Comparison of ENCODE assay signal across 22 cellular contexts in genomic region chr16:78213751-78214150, GRCh38.
A peak's percentile ranks its signal among the peaks of the same experiment; 100 is the strongest.
DNase-seq lines count a peak whose midpoint lies in the region; ATAC-seq and TF ChIP-seq lines count a peak whose summit lies in the region.
"Had no signal": no experiment of that assay in that cellular context is flagged by ENCODE, and none has a peak within 500 bp of the region (broad histone marks: within the 10 kb centered on the region; RNA-seq: fewer than 3 reads in every experiment).

No MANE protein-coding gene starts in this region.

- ATAC-seq in GM21786 (IDR thresholded peaks at IDR 0.05; ENCODE audit: unreplicated experiment), result no peak
- ATAC-seq in HG02870 (IDR thresholded peaks at IDR 0.05; ENCODE audit: unreplicated experiment), result no peak
- ATAC-seq: A549 had no signal

- H3K36me3 Mint-ChIP-seq in Caco-2 (ENCODE audit: insufficient read depth, unreplicated experiment), result peaks cover 15% of the 10 kb centered on the region
- no peaks in the 10 kb centered on the region for H3K36me3 Mint-ChIP-seq in H9 (ENCODE audit: insufficient read depth in 1 of 3, low read depth in 3 of 3)
- no peaks in the 10 kb centered on the region for H3K36me3 Mint-ChIP-seq in glutamatergic neuron (ENCODE audit: unreplicated experiment)
- H3K36me3 Mint-ChIP-seq in immature natural killer cell, result no peaks in the 10 kb centered on the region
- H3K36me3 Mint-ChIP-seq: CD14-positive monocyte had no signal

- H3K4me1 ChIP-seq in Caco-2 (peaks cover 35% of the 10 kb centered on the region), H9 (ENCODE audit: insufficient read depth, low read length) (peaks cover 4% of the 10 kb centered on the region), trophoblast cell (ENCODE audit: control insufficient read depth in 1 of 2, insufficient read depth in 2 of 2, low read length in 2 of 2) (peaks cover 24 to 30% of the 10 kb centered on the region in 2 experiments)
- H3K4me1 ChIP-seq: BE2C; BLaER1 treated with 17β-estradiol and CSF1 and Interleukin-3, amounts not matched to agents 10 nM and 100 nM; HAP-1 had no signal

- H3K9me3 Mint-ChIP-seq in Caco-2 (ENCODE audit: unreplicated experiment), result no peaks in the 10 kb centered on the region
- H3K9me3 Mint-ChIP-seq in H9, result no peaks in the 10 kb centered on the region
- H3K9me3 Mint-ChIP-seq in glutamatergic neuron (ENCODE audit: unreplicated experiment), result no peaks in the 10 kb centered on the region
- no peaks in the 10 kb centered on the region for H3K9me3 Mint-ChIP-seq in immature natural killer cell
- H3K9me3 Mint-ChIP-seq: CD4-positive, alpha-beta T cell; CD8-positive, alpha-beta memory T cell had no signal

- H3K36me3 ChIP-seq in Caco-2 (ENCODE audit: control insufficient read depth, insufficient read depth, low read length) (no peaks in the 10 kb centered on the region), trophoblast cell (ENCODE audit: control insufficient read depth in 1 of 2, insufficient read depth in 2 of 2, low read length in 2 of 2) (no peaks in the 10 kb centered on the region)
- H3K36me3 ChIP-seq: BE2C; BLaER1 treated with 17β-estradiol and CSF1 and Interleukin-3, amounts not matched to agents 10 nM and 100 nM; HAP-1 had no signal

- H3K9me3 ChIP-seq in Caco-2, result no peaks in the 10 kb centered on the region
- H3K9me3 ChIP-seq in H9 (ENCODE audit: control insufficient read depth, low read depth, low read length), result no peaks in the 10 kb centered on the region
- H3K9me3 ChIP-seq in trophoblast cell (ENCODE audit: insufficient read depth, low read depth, low read length), result no peaks in the 10 kb centered on the region
- H3K9me3 ChIP-seq: A549, BE2C, HAP-1 had no signal

- H2BK12ac ChIP-seq in H9 (ENCODE audit: insufficient read length, low read depth, low read length) (no peak overlapping the region), trophoblast cell (ENCODE audit: low read length) (peak overlapping the region; percentile 26)

- no peak overlapping the region for H3K23ac ChIP-seq in H9 (ENCODE audit: insufficient read length, low read depth, low read length)
- no peak overlapping the region for H3K23ac ChIP-seq in trophoblast cell (ENCODE audit: low read length)

- H3K14ac ChIP-seq in H9 (ENCODE audit: insufficient read depth, low read length), result peak overlapping the region; percentile 74
- H3K14ac ChIP-seq in trophoblast cell (ENCODE audit: low read length), result peak overlapping the region; percentile 54

- H3K27me3 Mint-ChIP-seq in Caco-2 (ENCODE audit: insufficient read depth, unreplicated experiment), result no peaks in the 10 kb centered on the region
- H3K27me3 Mint-ChIP-seq in H9 (ENCODE audit: low read depth), result no peaks in the 10 kb centered on the region
- peaks cover 4% of the 10 kb centered on the region for H3K27me3 Mint-ChIP-seq in glutamatergic neuron (ENCODE audit: unreplicated experiment)
- no peaks in the 10 kb centered on the region for H3K27me3 Mint-ChIP-seq in immature natural killer cell (ENCODE audit: low read depth in 3 of 3)
- H3K27me3 Mint-ChIP-seq: CD4-positive, alpha-beta T cell; CD8-positive, alpha-beta memory T cell had no signal

- H3K79me2 ChIP-seq in H9 (ENCODE audit: insufficient read depth, low read length), result no peaks in the 10 kb centered on the region
- H3K79me2 ChIP-seq in trophoblast cell (ENCODE audit: control insufficient read depth, insufficient read depth, low read length, poor library complexity), result peaks cover 2% of the 10 kb centered on the region

- H3K4me3 Mint-ChIP-seq in Caco-2 (ENCODE audit: unreplicated experiment), result no peak overlapping the region
- no peak overlapping the region for H3K4me3 Mint-ChIP-seq in H9
- no peak overlapping the region for H3K4me3 Mint-ChIP-seq in glutamatergic neuron (ENCODE audit: unreplicated experiment)
- H3K4me3 Mint-ChIP-seq in immature natural killer cell, result no peak overlapping the region
- H3K4me3 Mint-ChIP-seq: CD14-positive monocyte; CD4-positive, alpha-beta T cell; CD8-positive, alpha-beta memory T cell; HFFc6 had no signal

- TF ChIP-seq CTCF in Caco-2 (IDR thresholded peaks at IDR 0.05; ENCODE audit: insufficient read depth in 1 of 2, low read depth in 1 of 2, low read length in 1 of 2, severe bottlenecking in 1 of 2, unreplicated experiment in 1 of 2) (no peak), H9 (conservative IDR thresholded peaks at IDR 0.05) (no peak), glutamatergic neuron (IDR thresholded peaks at IDR 0.05; ENCODE audit: partially characterized antibody, unreplicated experiment) (no peak)

- DNase-seq in Caco-2, result no peak
- no peak for DNase-seq in H9
- peak; percentile 18 for DNase-seq in glutamatergic neuron
- peak in 1 of 2 donors; percentile 4 for DNase-seq in trophoblast cell
- no peak for DNase-seq in immature natural killer cell
- DNase-seq: 8988T; ACHN; AML-193; BE2C; Calu3; CD4-positive, alpha-beta T cell; CD8-positive, alpha-beta memory T cell; DMS53; DMS79 treated with DMSO at 0.1 percent for 48 hours; GM23248; HFFc6 had no signal

- H3K4me1 Mint-ChIP-seq in Caco-2 (ENCODE audit: low read depth, unreplicated experiment) (peaks cover 44% of the 10 kb centered on the region), H9 (peaks cover 17 to 22% of the 10 kb centered on the region in 2 experiments), glutamatergic neuron (ENCODE audit: low read depth, unreplicated experiment) (no peaks in the 10 kb centered on the region), immature natural killer cell (no peaks in the 10 kb centered on the region)
- H3K4me1 Mint-ChIP-seq: CD14-positive monocyte; CD8-positive, alpha-beta memory T cell had no signal

- intact Hi-C loops in Caco-2 (cut with micrococcal nuclease; ENCODE audit: unreplicated experiment), result loop anchor here (5.0 kb wide), 1 partner anchor 81 kb away; no protein-coding TSS in a partner anchor

- no peak overlapping the region for H2BK120ac ChIP-seq in H9 (ENCODE audit: low read depth, low read length, poor library complexity, severe bottlenecking)
- H2BK120ac ChIP-seq in trophoblast cell (ENCODE audit: insufficient read depth, low read length, poor library complexity), result peak overlapping the region; percentile 27

- no peak overlapping the region for H4K5ac ChIP-seq in H9 (ENCODE audit: insufficient read length, low read depth, low read length)

- H4K20me1 ChIP-seq in H9 (ENCODE audit: control insufficient read depth, insufficient read depth, insufficient read length), result no peaks in the 10 kb centered on the region
- H4K20me1 ChIP-seq: BLaER1 treated with 17β-estradiol and CSF1 and Interleukin-3, amounts not matched to agents 10 nM and 100 nM had no signal

- no peak overlapping the region for H4K12ac ChIP-seq in trophoblast cell (ENCODE audit: low read depth, low read length)

- H2BK5ac ChIP-seq in H9 (ENCODE audit: insufficient read length, low read length) (no peak overlapping the region), trophoblast cell (ENCODE audit: low read depth, low read length, poor library complexity) (no peak overlapping the region)

- no peak overlapping the region for H3T11ph ChIP-seq in H9 (ENCODE audit: low read length)

- H3K4ac ChIP-seq in H9 (ENCODE audit: low read depth, low read length) (no peak overlapping the region), trophoblast cell (ENCODE audit: low read depth, low read length) (no peak overlapping the region)

- H4K91ac ChIP-seq in H9 (ENCODE audit: insufficient read length, low read depth, low read length) (no peak overlapping the region), trophoblast cell (ENCODE audit: low read depth, low read length) (peak overlapping the region; percentile 65)

- CTCF ChIA-PET in Caco-2 (lab: Charles Lee), result no interaction called here

- POLR2A ChIA-PET in Caco-2 (lab: Charles Lee), result no interaction called here

- H3K56ac ChIP-seq in H9 (ENCODE audit: insufficient read length, low read depth, low read length), result no peak overlapping the region

- H3K27me3 ChIP-seq in Caco-2 (replicated peaks; ENCODE audit: control insufficient read depth, insufficient read depth, low read length), result no peaks in the 10 kb centered on the region
- H3K27me3 ChIP-seq in H9 (ENCODE audit: insufficient read depth, low read length), result no peaks in the 10 kb centered on the region
- H3K27me3 ChIP-seq in trophoblast cell (ENCODE audit: insufficient read depth, low read length), result no peaks in the 10 kb centered on the region
- H3K27me3 ChIP-seq: BE2C; BLaER1 treated with 17β-estradiol and CSF1 and Interleukin-3, amounts not matched to agents 10 nM and 100 nM had no signal

- BruUV-seq in Caco-2 (replicated peaks; lab: Mats Ljungman, UMichigan), result no TSS peak

- WGBS in H9 (ENCODE audit: extremely low coverage, insufficient read length, low lambda C conversion rate), result no CpG with 5 or more reads among the region's 7 CpGs
- WGBS in trophoblast cell (ENCODE audit: extremely low coverage, insufficient coverage, insufficient read length), result no CpG with 5 or more reads among the region's 7 CpGs

- no peak overlapping the region for H2BK15ac ChIP-seq in H9 (ENCODE audit: low read depth, low read length)

- H3K23me2 ChIP-seq in H9 (ENCODE audit: insufficient read length, low read depth, low read length, poor library complexity, severe bottlenecking), result no peaks in the 10 kb centered on the region

- H2BK20ac ChIP-seq in H9 (ENCODE audit: low read depth, low read length, poor library complexity, severe bottlenecking), result no peak overlapping the region

- no peak overlapping the region for H3K4me3 ChIP-seq in Caco-2 (ENCODE audit: low read depth, low read length)
- H3K4me3 ChIP-seq in trophoblast cell (ENCODE audit: low read depth, low read length), result no peak overlapping the region
- H3K4me3 ChIP-seq: A549; BLaER1 treated with 17β-estradiol and CSF1 and Interleukin-3, amounts not matched to agents 10 nM and 100 nM; GM23248; HAP-1 had no signal

- no peak overlapping the region for H3K18ac ChIP-seq in H9 (ENCODE audit: insufficient read length, low read depth, low read length)
- H3K18ac ChIP-seq in trophoblast cell (ENCODE audit: low read length), result peak overlapping the region; percentile 36

- H3K4me2 ChIP-seq in H9 (ENCODE audit: insufficient read depth, insufficient read length, low read length) (no peak overlapping the region), trophoblast cell (ENCODE audit: low read length) (no peak overlapping the region)
- H3K4me2 ChIP-seq: A549; BLaER1 treated with 17β-estradiol and CSF1 and Interleukin-3, amounts not matched to agents 10 nM and 100 nM had no signal

- H2AK5ac ChIP-seq in H9 (ENCODE audit: insufficient read length, low read length), result no peak overlapping the region
- peak overlapping the region; percentile 21 for H2AK5ac ChIP-seq in trophoblast cell (ENCODE audit: low read length)

- H2AFZ ChIP-seq in H9 (ENCODE audit: low read length) (no peak overlapping the region), trophoblast cell (ENCODE audit: insufficient read depth, low read length, poor library complexity) (no peak overlapping the region)
- H2AFZ ChIP-seq: GM23248 had no signal

- H4K8ac ChIP-seq in H9 (replicated peaks; ENCODE audit: insufficient read length, low read depth, low read length), result no peak overlapping the region
- peak overlapping the region; percentile 48 for H4K8ac ChIP-seq in trophoblast cell (ENCODE audit: low read depth, low read length)

- H3K79me1 ChIP-seq in H9 (ENCODE audit: insufficient read depth, low read depth, low read length, poor library complexity, severe bottlenecking) (no peaks in the 10 kb centered on the region), trophoblast cell (ENCODE audit: low read length) (peaks cover 20% of the 10 kb centered on the region)

- H3K27ac Mint-ChIP-seq in Caco-2 (ENCODE audit: unreplicated experiment), result peak overlapping the region; percentile 92
- no peak overlapping the region for H3K27ac Mint-ChIP-seq in H9
- H3K27ac Mint-ChIP-seq in glutamatergic neuron (ENCODE audit: unreplicated experiment), result no peak overlapping the region
- no peak overlapping the region for H3K27ac Mint-ChIP-seq in immature natural killer cell
- H3K27ac Mint-ChIP-seq: CD4-positive, alpha-beta T cell; CD8-positive, alpha-beta memory T cell; HFFc6 had no signal

- H3K27ac ChIP-seq in H9 (ENCODE audit: insufficient read length, low read depth, low read length) (no peak overlapping the region), trophoblast cell (ENCODE audit: low read depth, low read length) (no peak overlapping the region)
- H3K27ac ChIP-seq: A549; BLaER1 treated with 17β-estradiol and CSF1 and Interleukin-3, amounts not matched to agents 10 nM and 100 nM; GM23248 had no signal

- no peak overlapping the region for H3K9ac ChIP-seq in H9 (ENCODE audit: extremely low read depth, insufficient read length, low read length)
- H3K9ac ChIP-seq in trophoblast cell (ENCODE audit: low read length), result no peak overlapping the region
- H3K9ac ChIP-seq: BLaER1 treated with 17β-estradiol and CSF1 and Interleukin-3, amounts not matched to agents 10 nM and 100 nM; GM23248 had no signal
